In genomic region chr11:64722141-64723050, GRCh38 we compare ENCODE assay signal across 10 cellular contexts. TPM values are rescaled to one million over a fixed set of nuclear protein-coding genes. Genes with fewer than 3 reads are reported as not detected.
DNase-seq lines count a peak whose midpoint lies in the region; ATAC-seq and TF ChIP-seq lines count a peak whose summit lies in the region.
"Had no signal": no experiment of that assay in that cellular context is flagged by ENCODE, and none has a peak within 500 bp of the region (broad histone marks: within the 10 kb centered on the region; RNA-seq: fewer than 3 reads in every experiment).

No MANE protein-coding gene starts in this region.

- no peak overlapping the region for H2BK5ac ChIP-seq in H9 (ENCODE audit: insufficient read length, low read length)

- H3K18ac ChIP-seq in H9 (ENCODE audit: insufficient read length, low read depth, low read length): no peak overlapping the region

- ATAC-seq in GM21737 (IDR thresholded peaks at IDR 0.05; ENCODE audit: unreplicated experiment) (no peak), HG02981 (IDR thresholded peaks at IDR 0.05; ENCODE audit: unreplicated experiment) (no peak)

- no peaks in the 10 kb centered on the region for H3K79me2 ChIP-seq in H9 (ENCODE audit: insufficient read depth, low read length)
- H3K79me2 ChIP-seq: parathyroid adenoma had no signal

- H3K27ac Mint-ChIP-seq in CD14-positive monocyte (no peak overlapping the region), H9 (no peak overlapping the region; a peak in 1 of 7 replicates)

- no peak overlapping the region for H2AFZ ChIP-seq in H9 (ENCODE audit: low read length)
- H2AFZ ChIP-seq in neuron (ENCODE audit: low read depth, low read length): no peak overlapping the region

- H3K4me1 ChIP-seq in H9 (ENCODE audit: insufficient read depth, low read length) (peaks cover 10% of the 10 kb centered on the region), neuron (ENCODE audit: insufficient read depth, low read length) (peaks cover 46% of the 10 kb centered on the region)
- H3K4me1 ChIP-seq: parathyroid adenoma had no signal

- H3K27me3 Mint-ChIP-seq in CD14-positive monocyte (ENCODE audit: low read depth in 3 of 3) (peaks cover 26 to 40% (median 26%) of the 10 kb centered on the region in 3 donors), H9 (ENCODE audit: low read depth) (peaks cover 60% of the 10 kb centered on the region)

- H4K91ac ChIP-seq in H9 (ENCODE audit: insufficient read length, low read depth, low read length): no peak overlapping the region

- peaks cover 3% of the 10 kb centered on the region for H4K20me1 ChIP-seq in H9 (ENCODE audit: control insufficient read depth, insufficient read depth, insufficient read length)

- no peak overlapping the region for H2BK20ac ChIP-seq in H9 (ENCODE audit: low read depth, low read length, poor library complexity, severe bottlenecking)

- no peaks in the 10 kb centered on the region for H3K79me1 ChIP-seq in H9 (ENCODE audit: insufficient read depth, low read depth, low read length, poor library complexity, severe bottlenecking)

- peaks cover 10 to 11% of the 10 kb centered on the region in 2 donors for H3K36me3 Mint-ChIP-seq in CD14-positive monocyte
- H3K36me3 Mint-ChIP-seq in H9 (ENCODE audit: insufficient read depth in 1 of 3, low read depth in 3 of 3): no peaks in the 10 kb centered on the region; a peak in 1 of 7 replicates

- H3K36me3 ChIP-seq in neuron (ENCODE audit: insufficient read depth, low read length): no peaks in the 10 kb centered on the region
- H3K36me3 ChIP-seq: gastrocnemius medialis, SJSA1 had no signal

- peak overlapping the region; percentile 3 to 74 for H3K4me3 Mint-ChIP-seq in CD14-positive monocyte
- peak overlapping the region; percentile 25 to 84; a peak in 4 of 5 replicates for H3K4me3 Mint-ChIP-seq in H9

- H3T11ph ChIP-seq in H9 (ENCODE audit: low read length): no peak overlapping the region

- H3K4me1 Mint-ChIP-seq in CD14-positive monocyte (peaks cover 24% of the 10 kb centered on the region), H9 (peaks cover 25 to 52% of the 10 kb centered on the region in 2 experiments)

- H2AK5ac ChIP-seq in H9 (ENCODE audit: insufficient read length, low read length): no peak overlapping the region

- WGBS in H9 (ENCODE audit: extremely low coverage, insufficient read length, low lambda C conversion rate): no CpG with 5 or more reads among the region's 35 CpGs

- H3K9me3 ChIP-seq in H9 (ENCODE audit: control insufficient read depth, low read depth, low read length) (no peaks in the 10 kb centered on the region), neuron (ENCODE audit: low read length) (no peaks in the 10 kb centered on the region)
- H3K9me3 ChIP-seq: gastrocnemius medialis, SJSA1 had no signal

- no peaks in the 10 kb centered on the region for H3K23me2 ChIP-seq in H9 (ENCODE audit: insufficient read length, low read depth, low read length, poor library complexity, severe bottlenecking)

- TF ChIP-seq CTCF in CD14-positive monocyte (IDR thresholded peaks at IDR 0.05) (no peak), H9 (conservative IDR thresholded peaks at IDR 0.05) (no peak), dorsolateral prefrontal cortex (IDR thresholded peaks at IDR 0.05 in 54 of 56, conservative IDR thresholded peaks at IDR 0.05 in 2 of 56; ENCODE audit: low read depth in 1 of 56, partially characterized antibody in 56 of 56) (no peak)

- no peak overlapping the region for H4K5ac ChIP-seq in H9 (ENCODE audit: insufficient read length, low read depth, low read length)

- H3K27me3 ChIP-seq in H9 (ENCODE audit: insufficient read depth, low read length) (peaks cover 10% of the 10 kb centered on the region; the same call in 1 of the 2 replicates), dorsolateral prefrontal cortex (no peaks in the 10 kb centered on the region), neuron (ENCODE audit: insufficient read depth, low read length) (peaks cover 4% of the 10 kb centered on the region)

- no peak overlapping the region for H2BK12ac ChIP-seq in H9 (ENCODE audit: insufficient read length, low read depth, low read length)

- DNase-seq in CD14-positive monocyte (ENCODE audit: low spot score): no peak
- DNase-seq in H9: no peak
- peak in 1 of 10 donors; percentile 30 for DNase-seq in dorsolateral prefrontal cortex
- no peak for DNase-seq in NOMO-1 (lab: John Stamatoyannopoulos, UW; ENCODE audit: unreplicated experiment in 2 of 2)

- no peak overlapping the region for H3K14ac ChIP-seq in H9 (ENCODE audit: insufficient read depth, low read length)

- H2BK15ac ChIP-seq in H9 (ENCODE audit: low read depth, low read length): no peak overlapping the region

- no peak overlapping the region for H3K56ac ChIP-seq in H9 (ENCODE audit: insufficient read length, low read depth, low read length)

- no peak overlapping the region for H3K23ac ChIP-seq in H9 (ENCODE audit: insufficient read length, low read depth, low read length)

- H3K27ac ChIP-seq in H9 (ENCODE audit: insufficient read length, low read depth, low read length): no peak overlapping the region
- H3K27ac ChIP-seq in dorsolateral prefrontal cortex: peak overlapping the region in 44 of 59 donors; percentile 23 to 99 (median 92)
- H3K27ac ChIP-seq: parathyroid adenoma, SJSA1 had no signal

- no peak overlapping the region for H3K4me2 ChIP-seq in H9 (ENCODE audit: insufficient read depth, insufficient read length, low read length)

- H3K4ac ChIP-seq in H9 (ENCODE audit: low read depth, low read length): no peak overlapping the region

- intact Hi-C loops in CD14-positive monocyte (cut with micrococcal nuclease) (loop anchor here (2.0 to 5.0 kb wide), 3 partner anchors 70 to 235 kb away; no protein-coding TSS in a partner anchor), dorsolateral prefrontal cortex (cut with DNase I) (loop anchor here (1.0 to 5.0 kb wide), 3 partner anchors 34 to 169 kb away; no protein-coding TSS in a partner anchor)

- peak overlapping the region; percentile 61 to 99 (median 83) for H3K4me3 ChIP-seq in dorsolateral prefrontal cortex
- H3K4me3 ChIP-seq in neuron (ENCODE audit: low read length): peak overlapping the region; percentile 52

- no peak overlapping the region for H2BK120ac ChIP-seq in H9 (ENCODE audit: low read depth, low read length, poor library complexity, severe bottlenecking)

- H4K8ac ChIP-seq in H9 (replicated peaks; ENCODE audit: insufficient read length, low read depth, low read length): no peak overlapping the region

- H3K9me3 Mint-ChIP-seq in CD14-positive monocyte (peaks cover 0 to 2% (median 0%) of the 10 kb centered on the region in 7 donors), H9 (no peaks in the 10 kb centered on the region)

- no peak overlapping the region for H3K9ac ChIP-seq in H9 (ENCODE audit: extremely low read depth, insufficient read length, low read length)
- H3K9ac ChIP-seq: parathyroid adenoma had no signal

RNA-seq across cellular contexts. Expression of gene NRXN2, which starts 0.6 kb away (rescaled TPM):
- not detected for polyA plus RNA-seq in CD14-positive monocyte
- 3.9 and 4.8 TPM in 2 replicates for total RNA-seq in H9 (2021)
- 100 to 1,000 TPM; 116 to 339 (median 247) TPM for total RNA-seq in dorsolateral prefrontal cortex
- total RNA-seq: SJSA1 had no signal

RNA-seq across cellular contexts. Expression of gene RASGRP2, which starts 21.5 kb away (rescaled TPM):
- 10 to 100 TPM; 67.6 to 68.8 TPM for polyA plus RNA-seq in CD14-positive monocyte
- total RNA-seq in H9 (2021) (24.0 and 26.9 TPM in 2 replicates), dorsolateral prefrontal cortex (10 to 100 TPM; 15.2 to 58.6 (median 32.8) TPM)

RNA-seq across cellular contexts. Expression of gene PYGM, which starts 37.4 kb away (rescaled TPM):
- under 1 TPM in 1 of 2 donors, not detected in 1; 0.05 TPM for polyA plus RNA-seq in CD14-positive monocyte
- total RNA-seq in H9 (2021): 3.6 TPM in 2 replicates
- 10 to 100 TPM in 111 of 120 experiments, 1 to 10 TPM in 9; 4.6 to 94.1 (median 19.4) TPM for total RNA-seq in dorsolateral prefrontal cortex

RNA-seq across cellular contexts. Expression of gene SF1, which starts 55.9 kb away (rescaled TPM):
- polyA plus RNA-seq in CD14-positive monocyte: 10 to 100 TPM; 31.6 to 47.7 TPM
- total RNA-seq in H9 (2021): 514 and 528 TPM in 2 replicates
- total RNA-seq in dorsolateral prefrontal cortex: 100 to 1,000 TPM; 198 to 357 (median 281) TPM

Comparison
In these comparisons a context has a peak if more than half of its experiments do, and no peak if none do; other contexts are left out.
1. RNA of gene NRXN2, which starts 0.6 kb away (total RNA-seq): 116 to 339 TPM in dorsolateral prefrontal cortex; 3.9 to 4.8 TPM in H9; every median in the first group is over 10 times any median in the second.